8 cellular contexts compared by ENCODE assay signal in the genomic region with DNA sequence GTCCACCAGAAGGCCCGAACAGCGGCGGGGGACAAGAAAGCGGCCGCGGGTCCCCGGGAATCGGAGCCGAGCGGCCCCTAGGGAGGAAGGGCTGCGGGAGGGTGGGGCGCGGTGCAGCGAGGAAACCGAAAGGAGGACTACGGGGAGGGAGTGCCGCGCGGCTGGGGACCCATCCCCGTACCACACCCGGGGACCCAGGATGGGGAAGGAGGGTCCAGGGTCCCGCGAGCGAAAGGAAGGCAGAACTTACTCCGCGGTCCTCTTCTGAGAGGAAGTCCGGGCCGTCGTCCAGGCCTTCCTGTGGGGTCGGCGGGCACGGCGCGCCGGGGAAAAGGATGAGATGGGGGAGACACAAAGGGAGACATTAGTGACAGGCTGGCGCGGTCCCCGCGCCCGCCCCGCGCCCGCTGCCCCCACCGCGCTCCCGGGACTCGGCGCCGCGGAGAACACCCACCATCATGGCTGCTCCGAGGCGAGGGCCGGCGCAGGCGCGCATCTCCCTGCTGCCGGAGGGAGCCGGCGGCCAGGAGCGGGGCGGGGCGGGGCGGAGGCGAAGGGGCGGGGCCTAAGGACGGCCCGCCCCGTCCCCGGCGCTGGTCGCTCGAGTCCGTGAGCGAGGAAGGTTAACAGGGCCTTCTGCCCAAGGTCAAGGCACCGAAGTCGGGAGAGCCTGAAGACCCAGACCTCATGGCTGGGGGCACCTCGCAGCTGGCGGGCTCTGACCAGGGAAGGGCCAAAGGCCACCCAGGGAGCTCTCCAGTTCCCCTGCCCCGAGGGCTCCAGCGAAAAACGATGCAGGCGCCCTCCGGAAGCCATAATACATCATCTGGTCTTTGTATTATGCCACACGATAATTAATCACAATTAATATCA. TPM values are rescaled to one million over a fixed set of nuclear protein-coding genes. Genes with fewer than 3 reads are reported as not detected.
DNase-seq lines count a peak whose midpoint lies in the region; ATAC-seq and TF ChIP-seq lines count a peak whose summit lies in the region.

A gene (minus strand): TSS at position 492 of the 873 bp plus-strand sequence. CDS start 32 bp downstream, at position 460.

- peaks cover 40% of the 10 kb centered on the region for H3K79me2 ChIP-seq in OCI-LY3 (ENCODE audit: low read length)

- H3K36me3 ChIP-seq in OCI-LY3 (replicated peaks; ENCODE audit: low read depth, low read length) (peaks cover 8% of the 10 kb centered on the region), mucosa of rectum (ENCODE audit: control insufficient read depth in 2 of 2, insufficient read depth in 2 of 2, low read length in 2 of 2) (peaks cover 0 to 3% of the 10 kb centered on the region in 2 donors)

- peaks cover 9% of the 10 kb centered on the region; the same call in 1 of the 2 replicates for H3K4me1 ChIP-seq in OCI-LY3 (ENCODE audit: low read length)
- H3K4me1 ChIP-seq in mucosa of rectum (ENCODE audit: control insufficient read depth in 2 of 2, insufficient read depth in 2 of 2, low read length in 2 of 2), result peaks cover 0 to 5% of the 10 kb centered on the region in 2 donors

- in situ Hi-C loops in Caki2 (cut with HindIII; ENCODE audit: low pct_unique_long_range_greater_than_20kb, low sequenced_read_pairs), result no loop called here

- peak within 1 kb of the TSS; percentile 88 for H3K4me2 ChIP-seq in OCI-LY3 (ENCODE audit: low read length)

- peak; percentile 74 for TF ChIP-seq POLR2A in erythroblast (IDR thresholded peaks at IDR 0.05; ENCODE audit: low read length)

- ATAC-seq in GM19463 (IDR thresholded peaks at IDR 0.05; ENCODE audit: unreplicated experiment), result peak; percentile 96

- H3K9ac ChIP-seq in OCI-LY3 (ENCODE audit: low read length), result peak within 1 kb of the TSS; percentile 95
- H3K9ac ChIP-seq in mucosa of rectum (ENCODE audit: low read depth in 1 of 2, low read length in 2 of 2), result peak within 1 kb of the TSS; percentile 93 to 99

- no peaks in the 10 kb centered on the region for H4K20me1 ChIP-seq in OCI-LY3 (ENCODE audit: insufficient read depth, low read length)

- H3K4me3 ChIP-seq in HL-60 (replicated peaks; ENCODE audit: insufficient read depth, low read length) (peak within 1 kb of the TSS; percentile 98), OCI-LY3 (ENCODE audit: low read length) (peak within 1 kb of the TSS; percentile 84), mucosa of rectum (ENCODE audit: low read length in 2 of 2) (peak within 1 kb of the TSS; percentile 92 to 99)

- peak within 1 kb of the TSS; percentile 79 for H3K27ac ChIP-seq in HL-60 (replicated peaks)
- peak within 1 kb of the TSS; percentile 65 for H3K27ac ChIP-seq in OCI-LY3 (ENCODE audit: low read length)
- peak within 1 kb of the TSS; percentile 95 to 96 for H3K27ac ChIP-seq in mucosa of rectum (ENCODE audit: low read depth in 2 of 2, low read length in 2 of 2)

- H2AFZ ChIP-seq in OCI-LY3 (ENCODE audit: low read depth, low read length), result peak within 1 kb of the TSS; percentile 93

- DNase-seq in Caki2 (ENCODE audit: low read depth) (peak; percentile 48), HL-60 (ENCODE audit: low read depth in 1 of 2, low spot score in 1 of 2) (peak; percentile 45 to 66), erythroblast (lab: John Stamatoyannopoulos, UW) (peak; percentile 86 to 92)
- DNase-seq in activated T-cell treated with anti-CD3 and anti-CD28 coated beads, Interleukin-2, amount 50 U/mL, for 1 hour, result peak; percentile 87
- DNase-seq in stimulated activated CD8-positive, alpha-beta memory T cell treated with anti-CD3 and anti-CD28 coated beads, Interleukin-4, amount 100 ng/mL, for 48 hours, result peak; percentile 79

- H3K27me3 ChIP-seq in HL-60 (ENCODE audit: insufficient read depth, poor library complexity, severe bottlenecking), result no peaks in the 10 kb centered on the region
- no peaks in the 10 kb centered on the region for H3K27me3 ChIP-seq in OCI-LY3 (ENCODE audit: low read depth, low read length)
- H3K27me3 ChIP-seq in mucosa of rectum (ENCODE audit: control insufficient read depth in 2 of 2, insufficient read depth in 2 of 2, low read length in 2 of 2), result no peaks in the 10 kb centered on the region

- no peaks in the 10 kb centered on the region for H3K9me3 ChIP-seq in OCI-LY3 (ENCODE audit: insufficient read depth, low read length)
- no peaks in the 10 kb centered on the region for H3K9me3 ChIP-seq in mucosa of rectum (ENCODE audit: control insufficient read depth in 2 of 2, low read length in 2 of 2)

- TF ChIP-seq CTCF in HL-60 (IDR thresholded peaks at IDR 0.05; ENCODE audit: insufficient read depth, low read length) (no peak), OCI-LY3 (IDR thresholded peaks at IDR 0.05; ENCODE audit: low read depth, low read length) (no peak)

RNA-seq across cellular contexts. Expression of the gene that starts here (rescaled TPM):
- total RNA-seq in Caki2 (2014; rRNA removed; shearing (Covaris generic); ENCODE audit: low replicate concordance), result 86.5 and 92.9 TPM in 2 replicates

Comparison
In these comparisons a context has a peak if more than half of its experiments do, and no peak if none do; other contexts are left out.
1. Peak in every context shown above with its lines: DNase-seq, ATAC-seq, H3K4me3 ChIP-seq and H3K27ac ChIP-seq.